Comparison of ENCODE assay signal across 15 cellular contexts in genomic region chr4:24630937-24631336, GRCh38.
"Had no signal": no experiment of that assay in that cellular context is flagged by ENCODE, and none has a peak within 500 bp of the region (broad histone marks: within the 10 kb centered on the region; RNA-seq: fewer than 3 reads in every experiment).

No MANE protein-coding gene starts in this region.

- H3K27ac Mint-ChIP-seq: activated CD4-positive, alpha-beta T cell treated with anti-CD3 and anti-CD28 coated beads for 36 hours; activated CD8-positive, alpha-beta T cell treated with anti-CD3 and anti-CD28 coated beads for 36 hours; activated naive CD8-positive, alpha-beta T cell treated with anti-CD3 and anti-CD28 coated beads for 36 hours; activated T-cell treated with anti-CD3 and anti-CD28 coated beads, Interleukin-2, amount 50 U/mL, for 72 hours; nephron progenitor cell had no signal

- H3K36me3 ChIP-seq: ovary, tibial nerve, WERI-Rb-1 had no signal

- H3K9me3 Mint-ChIP-seq: activated CD8-positive, alpha-beta T cell treated with anti-CD3 and anti-CD28 coated beads for 36 hours; activated naive CD8-positive, alpha-beta T cell treated with anti-CD3 and anti-CD28 coated beads for 36 hours; activated T-cell treated with anti-CD3 and anti-CD28 coated beads, Interleukin-2, amount 50 U/mL, for 72 hours; nephron progenitor cell had no signal

- H3K36me3 Mint-ChIP-seq: activated naive CD8-positive, alpha-beta T cell treated with anti-CD3 and anti-CD28 coated beads for 36 hours had no signal

- H3K4me1 Mint-ChIP-seq: activated CD4-positive, alpha-beta T cell treated with anti-CD3 and anti-CD28 coated beads for 36 hours; activated naive CD8-positive, alpha-beta T cell treated with anti-CD3 and anti-CD28 coated beads for 36 hours; nephron progenitor cell had no signal

- H3K4me1 ChIP-seq: tibial nerve had no signal

- H3K4me3 Mint-ChIP-seq: activated CD4-positive, alpha-beta T cell treated with anti-CD3 and anti-CD28 coated beads for 36 hours; activated CD8-positive, alpha-beta T cell treated with anti-CD3 and anti-CD28 coated beads for 36 hours; activated naive CD8-positive, alpha-beta T cell treated with anti-CD3 and anti-CD28 coated beads for 36 hours; activated T-cell treated with anti-CD3 and anti-CD28 coated beads, Interleukin-2, amount 50 U/mL, for 72 hours; nephron progenitor cell had no signal

- H3K27ac ChIP-seq: ovary, tibial nerve, WERI-Rb-1 had no signal

- ATAC-seq: activated CD4-positive, alpha-beta T cell treated with anti-CD3 and anti-CD28 coated beads for 36 hours; activated CD8-positive, alpha-beta T cell treated with anti-CD3 and anti-CD28 coated beads for 36 hours; activated T-cell treated with anti-CD3 and anti-CD28 coated beads, Interleukin-2, amount 50 U/mL, for 72 hours had no signal

- H3K9me3 ChIP-seq: ovary, tibial nerve had no signal

- H3K27me3 ChIP-seq: ovary, tibial nerve had no signal

- DNase-seq: activated CD4-positive, alpha-beta T cell treated with anti-CD3 and anti-CD28 coated beads for 36 hours; activated CD8-positive, alpha-beta memory T cell treated with anti-CD3 and anti-CD28 coated beads, Interleukin-2, amount 50 U/mL, for 4 hours; activated CD8-positive, alpha-beta T cell treated with anti-CD3 and anti-CD28 coated beads for 36 hours; activated gamma-delta T cell treated with Interleukin-2 at 50 U/mL for 16 hours; activated naive CD8-positive, alpha-beta T cell treated with anti-CD3 and anti-CD28 coated beads for 36 hours; activated T-cell treated with anti-CD3 and anti-CD28 coated beads, Interleukin-2, amount 50 U/mL, for 72 hours; anterior cingulate cortex; effector CD4-positive, alpha-beta T cell; left cardiac atrium; nephron progenitor cell; ovary; small intestine; T-helper 9 cell; WERI-Rb-1 had no signal

- H3K4me3 ChIP-seq: ovary, tibial nerve had no signal
